In genomic region chr10:60944159-60944909, GRCh38 we compare ENCODE assay signal across 8 cellular contexts. TPM values are rescaled to one million over a fixed set of nuclear protein-coding genes. Genes with fewer than 3 reads are reported as not detected.
DNase-seq lines count a peak whose midpoint lies in the region; ATAC-seq and TF ChIP-seq lines count a peak whose summit lies in the region.

A gene with protein sequence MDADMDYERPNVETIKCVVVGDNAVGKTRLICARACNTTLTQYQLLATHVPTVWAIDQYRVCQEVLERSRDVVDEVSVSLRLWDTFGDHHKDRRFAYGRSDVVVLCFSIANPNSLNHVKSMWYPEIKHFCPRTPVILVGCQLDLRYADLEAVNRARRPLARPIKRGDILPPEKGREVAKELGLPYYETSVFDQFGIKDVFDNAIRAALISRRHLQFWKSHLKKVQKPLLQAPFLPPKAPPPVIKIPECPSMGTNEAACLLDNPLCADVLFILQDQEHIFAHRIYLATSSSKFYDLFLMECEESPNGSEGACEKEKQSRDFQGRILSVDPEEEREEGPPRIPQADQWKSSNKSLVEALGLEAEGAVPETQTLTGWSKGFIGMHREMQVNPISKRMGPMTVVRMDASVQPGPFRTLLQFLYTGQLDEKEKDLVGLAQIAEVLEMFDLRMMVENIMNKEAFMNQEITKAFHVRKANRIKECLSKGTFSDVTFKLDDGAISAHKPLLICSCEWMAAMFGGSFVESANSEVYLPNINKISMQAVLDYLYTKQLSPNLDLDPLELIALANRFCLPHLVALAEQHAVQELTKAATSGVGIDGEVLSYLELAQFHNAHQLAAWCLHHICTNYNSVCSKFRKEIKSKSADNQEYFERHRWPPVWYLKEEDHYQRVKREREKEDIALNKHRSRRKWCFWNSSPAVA (minus strand): TSS chr10:60944185. CDS start chr10:60911542, 32,643 bp downstream.

- H3K9me3 ChIP-seq in gastrocnemius medialis: no peaks in the 10 kb centered on the region

- TF ChIP-seq RAD21 in Ishikawa (IDR thresholded peaks at IDR 0.05; ENCODE audit: low read depth): no peak

- peak within 1 kb of the TSS; percentile 78 for H3K4me3 ChIP-seq in choroid plexus epithelial cell (ENCODE audit: low read depth, low read length)
- peak within 1 kb of the TSS; percentile 87 to 93 (median 90) for H3K4me3 ChIP-seq in gastrocnemius medialis

- peak within 1 kb of the TSS; percentile 97 to 100 (median 99) for H3K27ac ChIP-seq in gastrocnemius medialis

- peak; percentile 97 to 98 for TF ChIP-seq POLR2A in gastrocnemius medialis (IDR thresholded peaks at IDR 0.05)

- peak; percentile 94 for DNase-seq in DMS53 (lab: John Stamatoyannopoulos, UW)
- peak; percentile 17 for DNase-seq in SKM-1 treated with dmso at 0.1 percent for 144 hours (lab: John Stamatoyannopoulos, UW; ENCODE audit: unreplicated experiment)
- DNase-seq in choroid plexus epithelial cell (ENCODE audit: low read depth): peak; percentile 80
- peak; percentile 77 for DNase-seq in inferior parietal cortex (ENCODE audit: extremely low spot score)
- peak; percentile 72 to 87 for DNase-seq in gastrocnemius medialis
- no peak for DNase-seq in NK-92 (lab: John Stamatoyannopoulos, UW; ENCODE audit: unreplicated experiment)

- no peak for TF ChIP-seq CTCF in choroid plexus epithelial cell (conservative IDR thresholded peaks at IDR 0.05; ENCODE audit: low read depth, low read length)
- TF ChIP-seq CTCF in gastrocnemius medialis (IDR thresholded peaks at IDR 0.05 in 4 of 5, conservative IDR thresholded peaks at IDR 0.05 in 1 of 5): no peak

- H3K36me3 ChIP-seq in gastrocnemius medialis: no peaks in the 10 kb centered on the region

- in situ Hi-C loops in gastrocnemius medialis (cut with MboI; ENCODE audit: low sequenced_read_pairs in 4 of 4): loop anchor here in 1 of 4 donors (25.0 kb wide), 1 partner anchor 1118 kb away; no protein-coding TSS in a partner anchor

- TF ChIP-seq EP300 in Ishikawa (IDR thresholded peaks at IDR 0.05; ENCODE audit: borderline replicate concordance): 0 out of 2 replicates have a peak, but pooled peaks have one; percentile 45

- ATAC-seq in GM21447 (IDR thresholded peaks at IDR 0.05; ENCODE audit: unreplicated experiment) (peak; percentile 48), gastrocnemius medialis (peak; percentile 84 to 87)

- H3K27me3 ChIP-seq in gastrocnemius medialis: no peaks in the 10 kb centered on the region

- H3K4me1 ChIP-seq in gastrocnemius medialis: peaks cover 27 to 44% of the 10 kb centered on the region in 2 donors

- intact Hi-C loops in gastrocnemius medialis (cut with DNase I; ENCODE audit: low total_unique reads): loop anchor here (1.0 to 5.0 kb wide), 4 partner anchors 72 to 1103 kb away; no protein-coding TSS in a partner anchor

TF ChIP-seq in Ishikawa, 13 proteins besides CTCF, POLR2A, EP300 and RAD21:
- TF ChIP-seq TCF12 (IDR thresholded peaks at IDR 0.05; ENCODE audit: low read depth) (peak; percentile 49; the same call in 1 of the 2 replicates), REST (IDR thresholded peaks at IDR 0.05; ENCODE audit: low read depth) (no peak), YY1 (IDR thresholded peaks at IDR 0.05; ENCODE audit: low read depth) (no peak), TEAD4 (IDR thresholded peaks at IDR 0.05) (no peak), CREB1 (IDR thresholded peaks at IDR 0.05; ENCODE audit: low read depth) (no peak), NFIC (IDR thresholded peaks at IDR 0.05) (no peak), EGR1 (IDR thresholded peaks at IDR 0.05) (no peak), CEBPB (IDR thresholded peaks at IDR 0.05) (no peak), FOXM1 (IDR thresholded peaks at IDR 0.05; ENCODE audit: borderline replicate concordance, low read depth) (no peak), TAF1 (IDR thresholded peaks at IDR 0.05; ENCODE audit: low read depth) (no peak), USF1 (IDR thresholded peaks at IDR 0.05) (0 out of 2 replicates have a peak, but pooled peaks have one; percentile 57), ZBTB7A (IDR thresholded peaks at IDR 0.05; ENCODE audit: low read depth) (peak; percentile 90)
- TF ChIP-seq, protein P1, sequence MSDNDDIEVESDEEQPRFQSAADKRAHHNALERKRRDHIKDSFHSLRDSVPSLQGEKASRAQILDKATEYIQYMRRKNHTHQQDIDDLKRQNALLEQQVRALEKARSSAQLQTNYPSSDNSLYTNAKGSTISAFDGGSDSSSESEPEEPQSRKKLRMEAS (IDR thresholded peaks at IDR 0.05): peak; percentile 86

RNA-seq across cellular contexts. Expression of the gene that starts here (rescaled TPM):
- 10 to 100 TPM; 22.2 to 47.7 (median 33.5) TPM for total RNA-seq in gastrocnemius medialis
